Comparison of ENCODE assay signal across 10 cellular contexts in genomic region chr11:44030276-44030932, GRCh38. TPM values are rescaled to one million over a fixed set of nuclear protein-coding genes. Genes with fewer than 3 reads are reported as not detected.
DNase-seq lines count a peak whose midpoint lies in the region; ATAC-seq and TF ChIP-seq lines count a peak whose summit lies in the region.
"Had no signal": no experiment of that assay in that cellular context is flagged by ENCODE, and none has a peak within 500 bp of the region (broad histone marks: within the 10 kb centered on the region; RNA-seq: fewer than 3 reads in every experiment).

No MANE protein-coding gene starts in this region.

- no peak for TF ChIP-seq CTCF in epithelial cell of proximal tubule (conservative IDR thresholded peaks at IDR 0.05; ENCODE audit: low read depth, low read length)
- TF ChIP-seq CTCF in mesothelial cell of epicardium (IDR thresholded peaks at IDR 0.05; ENCODE audit: unreplicated experiment), result no peak
- TF ChIP-seq CTCF in transverse colon (IDR thresholded peaks at IDR 0.05), result no peak

- no peak overlapping the region for H3K4me3 ChIP-seq in SJCRH30
- H3K4me3 ChIP-seq in epithelial cell of proximal tubule (ENCODE audit: low read depth, low read length), result no peak overlapping the region
- H3K4me3 ChIP-seq in transverse colon, result no peak overlapping the region

- WGBS in transverse colon (ENCODE audit: low coverage in 1 of 2), 2 donors, result 39 to 47% methylated on average over 3 to 5 of the region's 5 CpGs

- TF ChIP-seq POLR2A in transverse colon (IDR thresholded peaks at IDR 0.05), result no peak

- H3K27ac Mint-ChIP-seq in mesothelial cell of epicardium, result peak overlapping the region; percentile 91
- H3K27ac Mint-ChIP-seq: natural killer cell; stimulated activated naive B cell treated with anti-CD40 and anti-IgM and Interleukin-4, amounts not matched to agents 10 μg/mL and 1 μg/mL and 100 μg/mL, for 72 hours had no signal

- in situ Hi-C loops in transverse colon (cut with MboI; ENCODE audit: low pct_ligation_motif_present in 1 of 4, low pct_unique_long_range_greater_than_20kb in 1 of 4, low sequenced_read_pairs in 3 of 4), result loop anchor here in 1 of 4 donors (10.0 kb wide), 1 partner anchor 136 kb away; no protein-coding TSS in a partner anchor

- no peak for TF ChIP-seq EP300 in transverse colon (IDR thresholded peaks at IDR 0.05; ENCODE audit: low read depth)

- H3K9me3 Mint-ChIP-seq in mesothelial cell of epicardium, result peaks cover 14% of the 10 kb centered on the region
- H3K9me3 Mint-ChIP-seq: natural killer cell had no signal

- H3K4me1 ChIP-seq in SJCRH30 (peaks cover 4% of the 10 kb centered on the region; the same call in 1 of the 2 replicates), transverse colon (peaks cover 0 to 2% (median 0%) of the 10 kb centered on the region in 4 donors)

- DNase-seq in SJCRH30 (peak; percentile 54 to 61), epithelial cell of proximal tubule (ENCODE audit: low read depth) (peak; percentile 32), mesothelial cell of epicardium (ENCODE audit: low spot score in 2 of 2, unreplicated experiment in 2 of 2) (peak in 1 of 2 experiments; percentile 38), transverse colon (no peak), COR-L47 (lab: John Stamatoyannopoulos, UW) (no peak), RPMI8226 (no peak)
- DNase-seq: natural killer cell; NCI-H1436 treated with DMSO at 0.1 percent for 48 hours; stimulated activated naive B cell treated with anti-CD40 and anti-IgM and Interleukin-4, amounts not matched to agents 10 μg/mL and 1 μg/mL and 100 μg/mL, for 72 hours had no signal

- H3K36me3 ChIP-seq in SJCRH30 (no peaks in the 10 kb centered on the region), transverse colon (no peaks in the 10 kb centered on the region)

- ATAC-seq in HG02970 (IDR thresholded peaks at IDR 0.05; ENCODE audit: low FRiP score, unreplicated experiment), result no peak
- ATAC-seq: natural killer cell; stimulated activated naive B cell treated with anti-CD40 and anti-IgM and Interleukin-4, amounts not matched to agents 10 μg/mL and 1 μg/mL and 100 μg/mL, for 72 hours had no signal

- H3K27me3 ChIP-seq in SJCRH30 (0 out of 2 replicates have a peak, but pooled peaks cover 3% of the 10 kb centered on the region), transverse colon (no peaks in the 10 kb centered on the region)

- no peak overlapping the region for H3K4me3 Mint-ChIP-seq in mesothelial cell of epicardium
- H3K4me3 Mint-ChIP-seq: natural killer cell; stimulated activated naive B cell treated with anti-CD40 and anti-IgM and Interleukin-4, amounts not matched to agents 10 μg/mL and 1 μg/mL and 100 μg/mL, for 72 hours had no signal

- H3K9me3 ChIP-seq in SJCRH30 (replicated peaks) (0 out of 2 replicates have a peak, but pooled peaks cover 3% of the 10 kb centered on the region), transverse colon (peaks cover 0 to 7% of the 10 kb centered on the region in 2 donors)

- H3K4me1 Mint-ChIP-seq in mesothelial cell of epicardium, result peaks cover 10% of the 10 kb centered on the region
- H3K4me1 Mint-ChIP-seq: natural killer cell; stimulated activated naive B cell treated with anti-CD40 and anti-IgM and Interleukin-4, amounts not matched to agents 10 μg/mL and 1 μg/mL and 100 μg/mL, for 72 hours had no signal

- H3K36me3 Mint-ChIP-seq in mesothelial cell of epicardium, result no peaks in the 10 kb centered on the region

- H3K27ac ChIP-seq in SJCRH30, result no peak overlapping the region
- peak overlapping the region; percentile 59 to 70 (median 68) for H3K27ac ChIP-seq in transverse colon

- intact Hi-C loops in transverse colon (cut with DNase I; ENCODE audit: low total_unique reads), result loop anchor here (10.0 kb wide), 1 partner anchor 346 kb away; the partner anchor contains the start of gene HSD17B12

- H3K27me3 Mint-ChIP-seq in mesothelial cell of epicardium (ENCODE audit: low read depth), result peaks cover 13% of the 10 kb centered on the region

RNA-seq across cellular contexts. Expression of gene ACCSL, which starts 17.4 kb away (rescaled TPM):
- not detected in 2 replicates for total RNA-seq in SJCRH30 (2014; rRNA removed; shearing (Covaris generic))
- total RNA-seq in epithelial cell of proximal tubule (not detected in 2 replicates), mesothelial cell of epicardium (not detected in 3 replicates), transverse colon (not detected)
- total RNA-seq: natural killer cell had no signal

RNA-seq across cellular contexts. Expression of gene ACCS, which starts 35.7 kb away (rescaled TPM):
- total RNA-seq in SJCRH30 (2014; rRNA removed; shearing (Covaris generic)), result 5.7 and 7.6 TPM in 2 replicates
- total RNA-seq in epithelial cell of proximal tubule, result 3.8 and 5.1 TPM in 2 replicates
- total RNA-seq in mesothelial cell of epicardium, result 54.2 to 60.1 TPM (median 58.3 TPM) in 3 replicates
- 10 to 100 TPM; 17.6 to 88.3 (median 29.5) TPM for total RNA-seq in transverse colon

Comparison
In these comparisons a context has a peak if more than half of its experiments do, and no peak if none do; other contexts are left out.
1. DNase-seq: peak in SJCRH30 (2 of 2) and epithelial cell of proximal tubule (single experiment); none in transverse colon (single experiment), COR-L47 (single experiment) and RPMI8226 (single experiment).